In the genomic region with DNA sequence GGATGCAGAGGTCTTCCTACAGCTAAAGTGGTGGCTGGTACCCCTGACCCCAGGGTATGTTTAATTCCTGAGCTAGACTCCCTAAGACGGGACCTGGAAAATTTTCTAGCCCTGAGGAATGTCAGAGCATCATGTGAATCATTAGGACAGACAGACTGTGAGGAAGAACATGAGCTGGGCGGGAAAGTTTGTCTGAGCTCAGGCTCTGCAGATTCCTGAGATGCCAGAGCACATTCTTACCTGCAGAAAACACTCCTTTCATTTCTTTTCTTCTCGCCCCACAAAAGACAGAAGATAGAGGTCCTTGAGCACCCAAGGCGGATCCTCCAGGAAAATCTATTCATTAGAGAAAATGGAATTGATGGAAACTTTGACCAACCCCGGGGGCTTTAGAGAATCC, we compare ENCODE assay signal across 11 cellular contexts. TPM values are rescaled to one million over a fixed set of nuclear protein-coding genes. Genes with fewer than 3 reads are reported as not detected.
A peak's percentile ranks its signal among the peaks of the same experiment; 100 is the strongest.
DNase-seq lines count a peak whose midpoint lies in the region; ATAC-seq, FAIRE-seq and TF ChIP-seq lines count a peak whose summit lies in the region.
"Had no signal": no experiment of that assay in that cellular context is flagged by ENCODE, and none has a peak within 500 bp of the region (broad histone marks: within the 10 kb centered on the region; RNA-seq: fewer than 3 reads in every experiment).

No MANE protein-coding gene starts in this region.

- DNase-seq in HCT116 (ENCODE audit: low read depth, low spot score) (no peak), T-helper 17 cell (no peak), keratinocyte (ENCODE audit: low read depth, low spot score) (no peak), Right ventricle myocardium inferior (ENCODE audit: missing footprints) (no peak), inferior parietal cortex (ENCODE audit: extremely low spot score) (no peak)
- no peak for DNase-seq in stimulated activated effector memory CD8-positive, alpha-beta T cell treated with anti-CD3 and anti-CD28 coated beads, Interleukin-12 subunit alpha, Interleukin-12 subunit beta, amount 100 ng/mL, for 72 hours (ENCODE audit: low spot score in 2 of 2)
- no peak for DNase-seq in activated naive CD4-positive, alpha-beta T cell treated with anti-CD3 and anti-CD28 coated beads, Interleukin-2, amount 50 U/mL, for 72 hours (ENCODE audit: low spot score in 2 of 2)
- DNase-seq: anterior cingulate cortex, DMS79 treated with DMSO at 0.1 percent for 48 hours, NCI-H345 had no signal

- H3K4me2 ChIP-seq in HCT116 (ENCODE audit: low read length) (peak overlapping the region; percentile 1), keratinocyte (ENCODE audit: control insufficient read depth, extremely low read depth, insufficient read depth, low read depth, low read length) (no peak overlapping the region)

- peak; percentile 67 for FAIRE-seq in keratinocyte (lab: Jason Lieb, UNC)

- H3K27ac ChIP-seq in HCT116 (ENCODE audit: low read depth, low read length), result peak overlapping the region; percentile 19; the same call in 1 of the 2 replicates
- H3K27ac ChIP-seq in keratinocyte (ENCODE audit: control insufficient read depth, insufficient read depth, low read length), result no peak overlapping the region

- H3K36me3 Mint-ChIP-seq in T-helper 17 cell (ENCODE audit: low read depth), result peaks cover 17% of the 10 kb centered on the region
- H3K36me3 Mint-ChIP-seq in stimulated activated effector memory CD8-positive, alpha-beta T cell treated with anti-CD3 and anti-CD28 coated beads, Interleukin-12 subunit alpha, Interleukin-12 subunit beta, amount 100 ng/mL, for 72 hours, result peaks cover 66% of the 10 kb centered on the region
- H3K36me3 Mint-ChIP-seq in activated naive CD4-positive, alpha-beta T cell treated with anti-CD3 and anti-CD28 coated beads, Interleukin-2, amount 50 U/mL, for 72 hours, result peaks cover 11 to 13% of the 10 kb centered on the region in 2 donors

- H4K20me1 ChIP-seq in HCT116 (ENCODE audit: insufficient read depth) (no peaks in the 10 kb centered on the region), keratinocyte (ENCODE audit: control insufficient read depth, extremely low read depth, insufficient read depth, low read length) (peaks cover 21% of the 10 kb centered on the region)

- BruUV-seq in HCT116 (replicated peaks; lab: Mats Ljungman, UMichigan), result no TSS peak

- H2AFZ ChIP-seq in HCT116 (ENCODE audit: low read depth, low read length, poor library complexity, severe bottlenecking), result no peak overlapping the region
- H2AFZ ChIP-seq in keratinocyte (ENCODE audit: control insufficient read depth, low read length), result no peak overlapping the region

- H3K9me1 ChIP-seq in keratinocyte (ENCODE audit: control insufficient read depth, extremely low read depth, insufficient read depth, low read length), result no peaks in the 10 kb centered on the region

- RAD21 ChIA-PET in HCT116 (lab: Charles Lee; ENCODE audit: low non-redundant PET in 1 of 2, low total read pairs in 2 of 2, uncharacterized antibody in 2 of 2, unreplicated experiment in 2 of 2), result no interaction called here

- H3K79me2 ChIP-seq in HCT116 (ENCODE audit: insufficient read depth, low read length) (peaks cover 98% of the 10 kb centered on the region), keratinocyte (ENCODE audit: control insufficient read depth, insufficient read depth, low read length) (peaks cover 95% of the 10 kb centered on the region)

- no peak for TF ChIP-seq RAD21 in HCT116 (IDR thresholded peaks at IDR 0.05; ENCODE audit: low read depth)

- no peak for TF ChIP-seq POLR2A in HCT116 (IDR thresholded peaks at IDR 0.05; ENCODE audit: borderline replicate concordance, extremely low read depth, insufficient read depth, insufficient read length)

- H3K4me1 Mint-ChIP-seq in T-helper 17 cell, result peaks cover 73% of the 10 kb centered on the region
- peaks cover 74% of the 10 kb centered on the region for H3K4me1 Mint-ChIP-seq in stimulated activated effector memory CD8-positive, alpha-beta T cell treated with anti-CD3 and anti-CD28 coated beads, Interleukin-12 subunit alpha, Interleukin-12 subunit beta, amount 100 ng/mL, for 72 hours

- CTCF ChIA-PET in HCT116 (lab: Charles Lee), result no interaction called here

- no peak overlapping the region for H3K4me3 Mint-ChIP-seq in T-helper 17 cell
- no peak overlapping the region for H3K4me3 Mint-ChIP-seq in stimulated activated effector memory CD8-positive, alpha-beta T cell treated with anti-CD3 and anti-CD28 coated beads, Interleukin-12 subunit alpha, Interleukin-12 subunit beta, amount 100 ng/mL, for 72 hours

- peak overlapping the region; percentile 97 for H3K27ac Mint-ChIP-seq in T-helper 17 cell
- H3K27ac Mint-ChIP-seq in stimulated activated effector memory CD8-positive, alpha-beta T cell treated with anti-CD3 and anti-CD28 coated beads, Interleukin-12 subunit alpha, Interleukin-12 subunit beta, amount 100 ng/mL, for 72 hours, result peak overlapping the region; percentile 88
- H3K27ac Mint-ChIP-seq in activated naive CD4-positive, alpha-beta T cell treated with anti-CD3 and anti-CD28 coated beads, Interleukin-2, amount 50 U/mL, for 72 hours, result no peak overlapping the region

- TF ChIP-seq CTCF in HCT116 (IDR thresholded peaks at IDR 0.05 in 2 of 3, conservative IDR thresholded peaks at IDR 0.05 in 1 of 3; ENCODE audit: borderline replicate concordance in 1 of 3, insufficient read depth in 1 of 3, low read depth in 2 of 3, low read length in 2 of 3), result no peak
- TF ChIP-seq CTCF in keratinocyte (optimal IDR thresholded peaks at IDR 0.05 in 1 of 3, IDR thresholded peaks at IDR 0.05 in 1 of 3, conservative IDR thresholded peaks at IDR 0.05 in 1 of 3; ENCODE audit: extremely low read depth in 1 of 3, insufficient read depth in 2 of 3, low read length in 3 of 3), result no peak

- ATAC-seq in HCT116, result no peak
- no peak for ATAC-seq in T-helper 17 cell
- no peak for ATAC-seq in stimulated activated effector memory CD8-positive, alpha-beta T cell treated with anti-CD3 and anti-CD28 coated beads, Interleukin-12 subunit alpha, Interleukin-12 subunit beta, amount 100 ng/mL, for 72 hours
- no peak for ATAC-seq in Right ventricle myocardium inferior
- no peak for ATAC-seq in activated naive CD4-positive, alpha-beta T cell treated with anti-CD3 and anti-CD28 coated beads, Interleukin-2, amount 50 U/mL, for 72 hours
- ATAC-seq: esophagus mucosa had no signal

- POLR2A ChIA-PET in HCT116 (lab: Charles Lee), result interaction anchor here (1.9 to 2.1 kb wide), 2 partner anchors 11 to 18 kb away, joined by 6 to 7 read pairs; no protein-coding TSS in a partner anchor

- no peaks in the 10 kb centered on the region for H3K27me3 ChIP-seq in HCT116 (ENCODE audit: insufficient read depth, low read length)
- H3K27me3 ChIP-seq in keratinocyte (ENCODE audit: control insufficient read depth, extremely low read depth, insufficient read depth, low read length), result no peaks in the 10 kb centered on the region

- H3K27me3 Mint-ChIP-seq in T-helper 17 cell, result no peaks in the 10 kb centered on the region

- H3K36me3 ChIP-seq in HCT116 (ENCODE audit: control insufficient read depth in 1 of 2, insufficient read depth in 2 of 2, low read length in 2 of 2) (peaks cover 8 to 66% of the 10 kb centered on the region in 2 experiments), keratinocyte (ENCODE audit: control insufficient read depth in 2 of 2, extremely low read depth in 1 of 2, insufficient read depth in 2 of 2, low read length in 2 of 2) (peaks cover 41 to 71% of the 10 kb centered on the region in 2 experiments)

- dilution Hi-C loops in keratinocyte (cut with MboI; ENCODE audit: extremely low pct_ligation_motif_present, low sequenced_read_pairs), result no loop called here

- H3K9ac ChIP-seq in HCT116 (ENCODE audit: low read length), result peak overlapping the region; percentile 26; the same call in 1 of the 2 replicates
- no peak overlapping the region for H3K9ac ChIP-seq in keratinocyte (ENCODE audit: control insufficient read depth, extremely low read depth, insufficient read depth, low read length)

- intact Hi-C loops in HCT116 (cut with micrococcal nuclease) (no loop called here), Right ventricle myocardium inferior (cut with DNase I) (no loop called here)

- H3K4me3 ChIP-seq in HCT116 (replicated peaks in 1 of 2; ENCODE audit: low read depth in 1 of 2, low read length in 2 of 2) (no peak overlapping the region), keratinocyte (ENCODE audit: control insufficient read depth in 2 of 3, extremely low read depth in 1 of 3, insufficient read depth in 2 of 3, low read depth in 1 of 3, low read length in 3 of 3) (no peak overlapping the region)

- no peaks in the 10 kb centered on the region for H3K9me2 ChIP-seq in HCT116 (ENCODE audit: insufficient read depth)

- H3K9me3 Mint-ChIP-seq in stimulated activated effector memory CD8-positive, alpha-beta T cell treated with anti-CD3 and anti-CD28 coated beads, Interleukin-12 subunit alpha, Interleukin-12 subunit beta, amount 100 ng/mL, for 72 hours, result no peaks in the 10 kb centered on the region
- H3K9me3 Mint-ChIP-seq in activated naive CD4-positive, alpha-beta T cell treated with anti-CD3 and anti-CD28 coated beads, Interleukin-2, amount 50 U/mL, for 72 hours, result no peaks in the 10 kb centered on the region

- H3K4me1 ChIP-seq in HCT116 (ENCODE audit: control insufficient read depth in 1 of 2, insufficient read depth in 2 of 2, low read length in 2 of 2) (peaks cover 31 to 89% of the 10 kb centered on the region in 2 experiments), keratinocyte (ENCODE audit: control insufficient read depth, extremely low read depth, insufficient read depth, low read length) (peaks cover 50% of the 10 kb centered on the region)

- H3K9me3 ChIP-seq in HCT116 (ENCODE audit: control insufficient read depth in 1 of 2, insufficient read depth in 1 of 2, low read depth in 1 of 2, low read length in 2 of 2), result no peaks in the 10 kb centered on the region
- no peaks in the 10 kb centered on the region for H3K9me3 ChIP-seq in T-helper 17 cell (ENCODE audit: control insufficient read depth, low read length, poor library complexity, severe bottlenecking)
- H3K9me3 ChIP-seq in keratinocyte (ENCODE audit: control insufficient read depth, low read depth, low read length), result no peaks in the 10 kb centered on the region

RNA-seq across cellular contexts. Expression of a gene that starts 6.5 kb away (rescaled TPM):
- total RNA-seq in HCT116 (2021; ENCODE audit: unreplicated experiment), result 173 TPM
- polyA plus RNA-seq in HCT116 (2012), result 180 and 187 TPM in 2 replicates
- total RNA-seq in T-helper 17 cell, result 100 to 1,000 TPM; 218 to 220 TPM
- polyA plus RNA-seq in keratinocyte, result 278 to 366 TPM (median 350 TPM) in 3 replicates
- polyA plus RNA-seq in keratinocyte (2011; ENCODE audit: low read depth), result 134 TPM
- 291 and 382 TPM in 2 replicates for polyA plus RNA-seq in keratinocyte (2011; cell fraction: cytosol; rRNA removed)
- polyA plus RNA-seq in keratinocyte (2011; cell fraction: nucleus; rRNA removed), result 489 and 510 TPM in 2 replicates
- polyA plus RNA-seq in keratinocyte (2012; ENCODE audit: low replicate concordance), result 174 and 413 TPM in 2 replicates
- 279 to 391 TPM (median 316 TPM) in 3 replicates for polyA minus RNA-seq in keratinocyte
- polyA minus RNA-seq in keratinocyte (2011; cell fraction: cytosol; rRNA and poly(A)+ RNA removed), result 330 TPM
- polyA minus RNA-seq in keratinocyte (2011; cell fraction: nucleus; rRNA and poly(A)+ RNA removed), result 168 and 240 TPM in 2 replicates
- total RNA-seq in Right ventricle myocardium inferior, result 85.4 TPM
- total RNA-seq in activated naive CD4-positive, alpha-beta T cell treated with anti-CD3 and anti-CD28 coated beads, Interleukin-2, amount 50 U/mL, for 72 hours, result 10 to 100 TPM in 1 of 2 donors, 1 to 10 TPM in 1; 7.0 to 36.8 TPM

RNA-seq across cellular contexts. Expression of a gene that starts 53.3 kb away (rescaled TPM):
- total RNA-seq in HCT116 (2021; ENCODE audit: unreplicated experiment) (0.54 TPM), T-helper 17 cell (under 1 TPM; 0.60 to 0.91 TPM), Right ventricle myocardium inferior (not detected)
- 0.17 and 0.25 TPM in 2 replicates for polyA plus RNA-seq in HCT116 (2012)
- polyA plus RNA-seq in keratinocyte, result 2.5 to 4.7 TPM (median 3.0 TPM) in 3 replicates
- 0.49 TPM for polyA plus RNA-seq in keratinocyte (2011; ENCODE audit: low read depth)
- polyA plus RNA-seq in keratinocyte (2011; cell fraction: cytosol; rRNA removed), result 0.58 and 0.79 TPM in 2 replicates
- 18.0 and 22.5 TPM in 2 replicates for polyA plus RNA-seq in keratinocyte (2011; cell fraction: nucleus; rRNA removed)
- polyA plus RNA-seq in keratinocyte (2012; ENCODE audit: low replicate concordance), result 1.2 and 2.8 TPM in 2 replicates
- polyA minus RNA-seq in keratinocyte, result 1.7 to 3.0 TPM (median 2.1 TPM) in 3 replicates
- not detected for polyA minus RNA-seq in keratinocyte (2011; cell fraction: cytosol; rRNA and poly(A)+ RNA removed)
- 3.2 and 4.1 TPM in 2 replicates for polyA minus RNA-seq in keratinocyte (2011; cell fraction: nucleus; rRNA and poly(A)+ RNA removed)
- total RNA-seq in activated naive CD4-positive, alpha-beta T cell treated with anti-CD3 and anti-CD28 coated beads, Interleukin-2, amount 50 U/mL, for 72 hours, result not detected

Comparison
In these comparisons a context has a peak if more than half of its experiments do, and no peak if none do; other contexts are left out.
1. H3K27ac Mint-ChIP-seq: peak in T-helper 17 cell (single experiment) and stimulated activated effector memory CD8-positive, alpha-beta T cell treated with anti-CD3 and anti-CD28 coated beads, Interleukin-12 subunit alpha, Interleukin-12 subunit beta, amount 100 ng/mL, for 72 hours (single experiment); none in activated naive CD4-positive, alpha-beta T cell treated with anti-CD3 and anti-CD28 coated beads, Interleukin-2, amount 50 U/mL, for 72 hours (0 of 2).